1 cellular context compared by ENCODE assay signal in the genomic region with DNA sequence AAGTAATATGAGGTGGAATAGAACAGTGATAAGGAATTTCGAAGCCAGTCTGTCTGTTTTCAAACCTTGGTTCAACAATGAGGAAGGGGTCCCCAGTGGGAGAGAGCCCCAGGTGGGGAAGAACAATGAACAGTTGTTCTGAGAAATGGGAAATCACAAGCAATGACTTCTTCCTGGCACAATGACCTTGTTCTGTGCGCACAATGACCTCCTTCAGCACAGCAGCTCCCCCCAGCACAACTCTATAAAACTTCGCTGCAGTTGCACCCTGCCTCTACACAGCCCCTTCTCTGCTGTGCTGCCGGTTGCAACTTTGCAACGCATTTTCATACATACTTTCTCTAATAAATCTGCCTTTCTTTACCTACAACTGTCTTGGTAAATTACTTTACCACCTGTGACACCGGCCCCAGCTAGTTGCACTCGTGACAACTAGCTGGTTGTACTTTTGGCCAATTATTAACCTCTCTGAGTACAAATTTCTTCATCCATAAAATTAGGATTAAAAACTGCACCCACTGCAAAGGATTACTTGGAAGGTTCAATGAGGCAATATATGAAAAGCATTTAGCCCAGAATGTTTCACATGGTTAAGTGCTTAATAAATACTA.
TF ChIP-seq lines count a peak whose summit lies in the region.

No MANE protein-coding gene starts in this region.

TF ChIP-seq in GM12878, 131 proteins besides CTCF, POLR2A, EP300 and RAD21 (continued from another document):
- no peak for TF ChIP-seq NKRF (conservative IDR thresholded peaks at IDR 0.05)
